1 cellular context compared by ENCODE assay signal in genomic region chr2:39779926-39780325, GRCh38.
TF ChIP-seq lines count a peak whose summit lies in the region.

No MANE protein-coding gene starts in this region.

TF ChIP-seq in K562, 482 proteins besides CTCF, POLR2A, EP300 and RAD21 (continued from another document):
- TF ChIP-seq PREB (CRISPR knock-in tag; IDR thresholded peaks at IDR 0.05), result no peak
- no peak for TF ChIP-seq ZFP1 (CRISPR knock-in tag; IDR thresholded peaks at IDR 0.05)
- TF ChIP-seq ZNF146 (CRISPR knock-in tag; IDR thresholded peaks at IDR 0.05; ENCODE audit: unreplicated experiment), result no peak
- peak; percentile 41 for TF ChIP-seq MEIS2 (IDR thresholded peaks at IDR 0.05; ENCODE audit: partially characterized antibody)
- no peak for TF ChIP-seq HBP1 (CRISPR knock-in tag; IDR thresholded peaks at IDR 0.05)
- no peak for TF ChIP-seq ZNF217 (CRISPR knock-in tag; IDR thresholded peaks at IDR 0.05)
- TF ChIP-seq IRF1 (CRISPR knock-in tag; IDR thresholded peaks at IDR 0.05; ENCODE audit: borderline replicate concordance), result no peak
- TF ChIP-seq EGR1 (conservative IDR thresholded peaks at IDR 0.05), result peak; percentile 92
- TF ChIP-seq GTF2B (IDR thresholded peaks at IDR 0.05; ENCODE audit: extremely low read depth, insufficient read length), result no peak
- TF ChIP-seq GMEB1 (CRISPR knock-in tag; IDR thresholded peaks at IDR 0.05), result no peak
- TF ChIP-seq ZBTB5 (IDR thresholded peaks at IDR 0.05), result no peak
- TF ChIP-seq FOXM1 (IDR thresholded peaks at IDR 0.05; ENCODE audit: low read depth), result no peak
- TF ChIP-seq FOXM1 (CRISPR knock-in tag; IDR thresholded peaks at IDR 0.05; ENCODE audit: low read depth), result no peak
- no peak for TF ChIP-seq CREBBP (IDR thresholded peaks at IDR 0.05; ENCODE audit: low read depth, low read length)
- no peak for TF ChIP-seq ZBTB33 (CRISPR knock-in tag; IDR thresholded peaks at IDR 0.05)
- no peak for TF ChIP-seq GTF2A2 (tag; IDR thresholded peaks at IDR 0.05)
- no peak for TF ChIP-seq STAG1 (CRISPR knock-in tag; IDR thresholded peaks at IDR 0.05; ENCODE audit: borderline replicate concordance)
- no peak for TF ChIP-seq KDM1A (IDR thresholded peaks at IDR 0.05)
- no peak for TF ChIP-seq POLR2B (IDR thresholded peaks at IDR 0.05; ENCODE audit: low read depth, partially characterized antibody)
- TF ChIP-seq SPI1 (IDR thresholded peaks at IDR 0.05; ENCODE audit: borderline replicate concordance, low read depth, low read length), result no peak
- no peak for TF ChIP-seq MEF2D (tag; conservative IDR thresholded peaks at IDR 0.05; ENCODE audit: low read depth)
- TF ChIP-seq PHB (CRISPR knock-in tag; IDR thresholded peaks at IDR 0.05), result no peak
- peak; percentile 54; the same call in 1 of the 2 replicates for TF ChIP-seq KLF16 (IDR thresholded peaks at IDR 0.05)
- no peak for TF ChIP-seq TRIM24 (IDR thresholded peaks at IDR 0.05)
- TF ChIP-seq KLF6 (CRISPR knock-in tag; IDR thresholded peaks at IDR 0.05; ENCODE audit: borderline replicate concordance), result no peak
- TF ChIP-seq PCBP2 (IDR thresholded peaks at IDR 0.05; ENCODE audit: low read depth, low read length, poor library complexity, severe bottlenecking), result no peak
- no peak for TF ChIP-seq HDAC6 (IDR thresholded peaks at IDR 0.05; ENCODE audit: low read depth, low read length)
- TF ChIP-seq TEAD4 (IDR thresholded peaks at IDR 0.05; ENCODE audit: low read length), result 0 out of 2 replicates have a peak, but pooled peaks have one; percentile 7
- no peak for TF ChIP-seq TEAD4 (CRISPR knock-in tag; IDR thresholded peaks at IDR 0.05; ENCODE audit: borderline replicate concordance)
- TF ChIP-seq BACH1 (tag; IDR thresholded peaks at IDR 0.05), result no peak
- 0 out of 2 replicates have a peak, but pooled peaks have one; percentile 14 for TF ChIP-seq PKNOX1 (IDR thresholded peaks at IDR 0.05)
- no peak for TF ChIP-seq ZNF324 (CRISPR knock-in tag; IDR thresholded peaks at IDR 0.05)
- TF ChIP-seq ZNF589 (CRISPR knock-in tag; IDR thresholded peaks at IDR 0.05; ENCODE audit: low read depth), result no peak
- TF ChIP-seq NCOA1 (IDR thresholded peaks at IDR 0.05; ENCODE audit: low read depth), result no peak
- no peak for TF ChIP-seq EZH2 (IDR thresholded peaks at IDR 0.05; ENCODE audit: borderline replicate concordance, low read depth, low read length)
- TF ChIP-seq FIP1L1 (IDR thresholded peaks at IDR 0.05; ENCODE audit: low read depth, low read length, poor library complexity, severe bottlenecking), result no peak
- TF ChIP-seq GTF2F1 (IDR thresholded peaks at IDR 0.05; ENCODE audit: low read depth, low read length), result no peak
- TF ChIP-seq SMARCA5 (IDR thresholded peaks at IDR 0.05), result no peak
- no peak for TF ChIP-seq HDAC1 (IDR thresholded peaks at IDR 0.05)
- TF ChIP-seq HDAC8 (tag; IDR thresholded peaks at IDR 0.05), result no peak
- no peak for TF ChIP-seq ZNF592 (IDR thresholded peaks at IDR 0.05)
- TF ChIP-seq CREB3 (tag; conservative IDR thresholded peaks at IDR 0.05; ENCODE audit: low read depth), result no peak
- no peak for TF ChIP-seq GATAD2B (IDR thresholded peaks at IDR 0.05; ENCODE audit: borderline replicate concordance)
- no peak for TF ChIP-seq SP1 (CRISPR knock-in tag; IDR thresholded peaks at IDR 0.05)
- TF ChIP-seq CREM (IDR thresholded peaks at IDR 0.05; ENCODE audit: low read depth), result no peak
- no peak for TF ChIP-seq TRIM28 (IDR thresholded peaks at IDR 0.05)
- no peak for TF ChIP-seq NR0B1 (IDR thresholded peaks at IDR 0.05; ENCODE audit: partially characterized antibody)
- 0 out of 2 replicates have a peak, but pooled peaks have one; percentile 4 for TF ChIP-seq FOSL1 (tag; conservative IDR thresholded peaks at IDR 0.05)
- TF ChIP-seq ZZZ3 (IDR thresholded peaks at IDR 0.05), result no peak
